In genomic region chr10:78420946-78421732, GRCh38 we compare ENCODE assay signal across 25 cellular contexts.
DNase-seq lines count a peak whose midpoint lies in the region; ATAC-seq and TF ChIP-seq lines count a peak whose summit lies in the region.
"Had no signal": no experiment of that assay in that cellular context is flagged by ENCODE, and none has a peak within 500 bp of the region (broad histone marks: within the 10 kb centered on the region; RNA-seq: fewer than 3 reads in every experiment).

No MANE protein-coding gene starts in this region.

- H3K36me3 ChIP-seq in breast epithelium, result no peaks in the 10 kb centered on the region
- H3K36me3 ChIP-seq in mesendoderm (ENCODE audit: control insufficient read depth, insufficient read depth, low read length), result no peaks in the 10 kb centered on the region
- H3K36me3 ChIP-seq: esophagus muscularis mucosa, gastrocnemius medialis, neutrophil, tibial artery had no signal

- H3K4me2 ChIP-seq in mesendoderm (ENCODE audit: low read length), result no peak overlapping the region

- intact Hi-C loops in breast epithelium (cut with DNase I; ENCODE audit: low total_unique reads) (no loop called here), MCF 10A (cut with micrococcal nuclease) (no loop called here), natural killer cell (cut with micrococcal nuclease) (no loop called here)

- H3K4ac ChIP-seq in mesendoderm (ENCODE audit: low read depth, low read length), result no peak overlapping the region

- H4K5ac ChIP-seq in mesendoderm (ENCODE audit: low read length), result no peak overlapping the region

- in situ Hi-C loops in KBM-7 (cut with MboI; ENCODE audit: low pct_unique_long_range_greater_than_20kb, low sequenced_read_pairs), result no loop called here

- H2BK120ac ChIP-seq in mesendoderm (ENCODE audit: low read depth, low read length), result no peak overlapping the region

- H3K36me3 Mint-ChIP-seq in MCF 10A (ENCODE audit: insufficient read depth, unreplicated experiment) (no peaks in the 10 kb centered on the region), brain (peaks cover 9% of the 10 kb centered on the region), natural killer cell (no peaks in the 10 kb centered on the region)
- H3K36me3 Mint-ChIP-seq: activated CD8-positive, alpha-beta memory T cell treated with anti-CD3 and anti-CD28 coated beads, Interleukin-2, amount 10 ng/mL, durations not matched to agents 7 days and 5 days; activated naive CD8-positive, alpha-beta T cell; CD4-positive, alpha-beta memory T cell had no signal

- peak overlapping the region; percentile 3 for H3K9ac ChIP-seq in mesendoderm (ENCODE audit: low read length)

- no peaks in the 10 kb centered on the region for H3K4me1 Mint-ChIP-seq in MCF 10A (ENCODE audit: insufficient read depth, unreplicated experiment)
- peaks cover 47% of the 10 kb centered on the region for H3K4me1 Mint-ChIP-seq in brain
- H3K4me1 Mint-ChIP-seq in natural killer cell, result no peaks in the 10 kb centered on the region
- H3K4me1 Mint-ChIP-seq: activated CD8-positive, alpha-beta memory T cell treated with anti-CD3 and anti-CD28 coated beads, Interleukin-2, amount 10 ng/mL, durations not matched to agents 7 days and 5 days; CD4-positive, alpha-beta memory T cell had no signal

- no peak for ATAC-seq in HG03469 (IDR thresholded peaks at IDR 0.05; ENCODE audit: unreplicated experiment)
- no peak for ATAC-seq in natural killer cell
- ATAC-seq: activated CD8-positive, alpha-beta memory T cell treated with anti-CD3 and anti-CD28 coated beads, Interleukin-2, amount 10 ng/mL, durations not matched to agents 7 days and 5 days; gastrocnemius medialis had no signal

- no peak overlapping the region for H2AK5ac ChIP-seq in mesendoderm (ENCODE audit: low read length)

- H3K23ac ChIP-seq in mesendoderm (ENCODE audit: low read length), result peak overlapping the region; percentile 1

- DNase-seq in breast epithelium (ENCODE audit: low spot score in 2 of 2) (no peak), MCF 10A (ENCODE audit: unreplicated experiment) (no peak), mesendoderm (peak; percentile 43), KBM-7 (no peak), natural killer cell (no peak)
- DNase-seq: activated CD4-positive, alpha-beta T cell treated with anti-CD3 and anti-CD28 coated beads for 48 hours; activated CD8-positive, alpha-beta memory T cell treated with anti-CD3 and anti-CD28 coated beads, Interleukin-2, amount 10 ng/mL, durations not matched to agents 7 days and 5 days; CD4-positive, alpha-beta memory T cell; effector memory CD4-positive, alpha-beta T cell; gastrocnemius medialis; GDM1; Kasumi-1; NCI-H1930; NCI-H2227 treated with DMSO at 0.1 percent for 48 hours; stimulated activated CD4-positive, alpha-beta T cell treated with anti-CD3 and anti-CD28 coated beads, Interleukin-12 subunit alpha, Interleukin-12 subunit beta, amount 100 ng/mL, for 4 hours; stimulated activated CD4-positive, alpha-beta T cell treated with anti-CD3 and anti-CD28 coated beads, Interleukin-4, amount 100 ng/mL, for 4 hours had no signal

- H3K56ac ChIP-seq in mesendoderm (ENCODE audit: low read length), result peak overlapping the region; percentile 37

- H3K4me3 Mint-ChIP-seq in MCF 10A (ENCODE audit: unreplicated experiment) (no peak overlapping the region), brain (peak overlapping the region in 1 of 5 experiments; percentile 17), natural killer cell (no peak overlapping the region)
- H3K4me3 Mint-ChIP-seq: activated CD8-positive, alpha-beta memory T cell treated with anti-CD3 and anti-CD28 coated beads, Interleukin-2, amount 10 ng/mL, durations not matched to agents 7 days and 5 days; activated naive CD8-positive, alpha-beta T cell; CD4-positive, alpha-beta memory T cell; stimulated activated naive CD8-positive, alpha-beta T cell treated with anti-CD3 and anti-CD28 coated beads, Interleukin-15, Interleukin-2, amounts not matched to agents 100 ng/mL and 50 ng/mL, for 24 hours had no signal

- no peaks in the 10 kb centered on the region for H3K9me3 Mint-ChIP-seq in MCF 10A (ENCODE audit: unreplicated experiment)
- H3K9me3 Mint-ChIP-seq in brain, result peaks cover 10 to 35% (median 26%) of the 10 kb centered on the region in 5 experiments
- H3K9me3 Mint-ChIP-seq in natural killer cell, result peaks cover 0 to 4% of the 10 kb centered on the region in 2 donors

- H3K27ac ChIP-seq in breast epithelium (peak overlapping the region; percentile 19), mesendoderm (ENCODE audit: low read depth, low read length) (no peak overlapping the region), skin epidermis (peak overlapping the region in 10 of 21 experiments; percentile 26 to 73 (median 54))
- H3K27ac ChIP-seq: 22Rv1, esophagus muscularis mucosa, gastrocnemius medialis, neutrophil, tibial artery had no signal

- H3K4me3 ChIP-seq in breast epithelium (peak overlapping the region in 2 of 3 donors; percentile 14 to 39), mesendoderm (ENCODE audit: low read length) (no peak overlapping the region), skin epidermis (peak overlapping the region in 5 of 7 experiments; percentile 3 to 18 (median 11))
- H3K4me3 ChIP-seq: esophagus muscularis mucosa, gastrocnemius medialis, tibial artery had no signal

- H3K18ac ChIP-seq in mesendoderm (ENCODE audit: low read length), result no peak overlapping the region

- no peak overlapping the region for H2BK5ac ChIP-seq in mesendoderm (ENCODE audit: low read length)

- H4K8ac ChIP-seq in mesendoderm (ENCODE audit: low read depth, low read length), result no peak overlapping the region

- H3K27me3 ChIP-seq in breast epithelium (no peaks in the 10 kb centered on the region), mesendoderm (ENCODE audit: insufficient read depth, low read length, poor library complexity) (no peaks in the 10 kb centered on the region)
- H3K27me3 ChIP-seq: esophagus muscularis mucosa, gastrocnemius medialis, neutrophil, tibial artery had no signal

- WGBS in mesendoderm (ENCODE audit: extremely low coverage, insufficient coverage, low lambda C conversion rate), result no CpG with 5 or more reads among the region's 16 CpGs

- POLR2A ChIA-PET in MCF 10A (lab: Yijun Ruan, JAX), result interaction anchor here (0.7 kb wide), 1 partner anchor 770 kb away, joined by 3 read pairs; no protein-coding TSS in a partner anchor

- BruUV-seq in MCF 10A (replicated peaks; lab: Mats Ljungman, UMichigan), result no TSS peak

- TF ChIP-seq CTCF in breast epithelium (IDR thresholded peaks at IDR 0.05) (no peak), MCF 10A (IDR thresholded peaks at IDR 0.05; ENCODE audit: unreplicated experiment) (no peak), brain (conservative IDR thresholded peaks at IDR 0.05) (no peak), natural killer cell (IDR thresholded peaks at IDR 0.05) (no peak)

- CTCF ChIA-PET in MCF 10A (lab: Yijun Ruan, JAX), result interaction anchor here (0.6 to 0.7 kb wide), 2 partner anchors 60 to 315 kb away, joined by 3 to 4 read pairs; no protein-coding TSS in a partner anchor

- H3K27ac Mint-ChIP-seq in MCF 10A (ENCODE audit: low read depth, unreplicated experiment), result no peak overlapping the region
- H3K27ac Mint-ChIP-seq in brain, result peak overlapping the region; percentile 45 to 94 (median 87)
- no peak overlapping the region for H3K27ac Mint-ChIP-seq in natural killer cell
- H3K27ac Mint-ChIP-seq: activated CD8-positive, alpha-beta memory T cell treated with anti-CD3 and anti-CD28 coated beads, Interleukin-2, amount 10 ng/mL, durations not matched to agents 7 days and 5 days; activated naive CD8-positive, alpha-beta T cell; CD4-positive, alpha-beta memory T cell; stimulated activated naive CD8-positive, alpha-beta T cell treated with anti-CD3 and anti-CD28 coated beads, Interleukin-15, Interleukin-2, amounts not matched to agents 100 ng/mL and 50 ng/mL, for 24 hours had no signal

- no peak overlapping the region for H2BK15ac ChIP-seq in mesendoderm (replicated peaks; ENCODE audit: low read depth)

- H3K9me3 ChIP-seq in breast epithelium, result peaks cover 0 to 3% of the 10 kb centered on the region in 2 donors
- H3K9me3 ChIP-seq: gastrocnemius medialis, neutrophil had no signal

- H3K27me3 Mint-ChIP-seq in MCF 10A (ENCODE audit: insufficient read depth, unreplicated experiment) (peaks cover 34% of the 10 kb centered on the region), brain (peaks cover 2% of the 10 kb centered on the region), natural killer cell (ENCODE audit: low read depth in 2 of 2) (peaks cover 6 to 23% of the 10 kb centered on the region in 2 donors)
- H3K27me3 Mint-ChIP-seq: stimulated activated naive CD8-positive, alpha-beta T cell treated with anti-CD3 and anti-CD28 coated beads, Interleukin-15, Interleukin-2, amounts not matched to agents 100 ng/mL and 50 ng/mL, for 24 hours had no signal

- no peak for TF ChIP-seq POLR2A in breast epithelium (IDR thresholded peaks at IDR 0.05)

- H3K4me1 ChIP-seq in breast epithelium (peaks cover 0 to 4% of the 10 kb centered on the region in 2 donors), mesendoderm (ENCODE audit: control insufficient read depth, low read depth, low read length) (peaks cover 3% of the 10 kb centered on the region)
- H3K4me1 ChIP-seq: esophagus muscularis mucosa, gastrocnemius medialis had no signal

- H3K79me2 ChIP-seq in mesendoderm (ENCODE audit: control insufficient read depth, insufficient read depth, low read length), result no peaks in the 10 kb centered on the region

- H3K79me1 ChIP-seq in mesendoderm (ENCODE audit: low read length), result no peaks in the 10 kb centered on the region

Comparison
In these comparisons a context has a peak if more than half of its experiments do, and no peak if none do; other contexts are left out.
1. H3K27ac Mint-ChIP-seq: peak in brain (5 of 5); none in MCF 10A (single experiment) and natural killer cell (0 of 2).